In genomic region chr4:24794916-24795665, GRCh38 we compare ENCODE assay signal across 8 cellular contexts. TPM values are rescaled to one million over a fixed set of nuclear protein-coding genes. Genes with fewer than 3 reads are reported as not detected.
DNase-seq lines count a peak whose midpoint lies in the region; ATAC-seq and TF ChIP-seq lines count a peak whose summit lies in the region.

Gene SOD3, plus strand, starts transcription at chr4:24795573. Its CDS starts 3,949 bp downstream, at chr4:24799522.

- intact Hi-C loops in heart right ventricle (cut with DNase I), result loop anchor here in 5 of 10 donors (2.0 to 10.0 kb wide), 4 partner anchors 118 to 310 kb away; partner anchors contain the start of genes DHX15 (in 4 of the 5) and CCDC149 (in 1 of the 5)

- H3K9me3 ChIP-seq in heart right ventricle, result no peaks in the 10 kb centered on the region

- peaks cover 2 to 36% (median 17%) of the 10 kb centered on the region in 9 donors for H3K4me1 ChIP-seq in heart right ventricle

- no peaks in the 10 kb centered on the region for H3K36me3 ChIP-seq in heart right ventricle

- peaks cover 0 to 18% (median 9%) of the 10 kb centered on the region in 7 donors for H3K27me3 ChIP-seq in heart right ventricle

- in situ Hi-C loops in Caki2 (cut with HindIII; ENCODE audit: low pct_unique_long_range_greater_than_20kb, low sequenced_read_pairs), result no loop called here

- peak within 1 kb of the TSS; percentile 21 for H3K4me3 ChIP-seq in WI38 (ENCODE audit: low read depth, low read length)
- H3K4me3 ChIP-seq in heart right ventricle, result peak within 1 kb of the TSS in 9 of 10 donors; percentile 22 to 54 (median 48)

- peak within 1 kb of the TSS; percentile 39 to 90 (median 85) for H3K27ac ChIP-seq in heart right ventricle

- TF ChIP-seq CTCF in WI38 (IDR thresholded peaks at IDR 0.05; ENCODE audit: low read depth, low read length) (no peak), heart right ventricle (IDR thresholded peaks at IDR 0.05) (no peak)

- ATAC-seq in heart right ventricle (peak; percentile 93 to 98 (median 96)), GM18909 (IDR thresholded peaks at IDR 0.05; ENCODE audit: poor library complexity, unreplicated experiment) (no peak)

- WGBS in heart right ventricle, 2 donors, result 20 to 24% methylated on average over 21 of the region's 21 CpGs

- DNase-seq in Caki2 (ENCODE audit: low read depth) (peak; percentile 92), heart right ventricle (peak; percentile 80 to 88), pons (ENCODE audit: low spot score) (peak; percentile 55), COLO829 (ENCODE audit: low spot score) (no peak)
- no peak for DNase-seq in activated CD4-positive, alpha-beta T cell treated with anti-CD3 and anti-CD28 coated beads for 48 hours
- no peak for DNase-seq in stimulated activated CD4-positive, alpha-beta T cell treated with anti-CD3 and anti-CD28 coated beads, Interleukin-15, amount 100 ng/mL, for 24 hours

RNA-seq across cellular contexts. Expression of gene SOD3, which starts in this region (rescaled TPM):
- total RNA-seq in Caki2 (2014; rRNA removed; shearing (Covaris generic); ENCODE audit: low replicate concordance), result 108 and 112 TPM in 2 replicates
- total RNA-seq in heart right ventricle, result 100 to 1,000 TPM in 2 of 10 donors, 10 to 100 TPM in 8; 30.3 to 118 (median 56.2) TPM
- polyA plus RNA-seq in heart right ventricle, result 10 to 100 TPM; 15.1 to 31.9 TPM

Comparison
In these comparisons a context has a peak if more than half of its experiments do, and no peak if none do; other contexts are left out.
1. DNase-seq: peak in Caki2 (single experiment), heart right ventricle (2 of 2) and pons (single experiment); none in activated CD4-positive, alpha-beta T cell treated with anti-CD3 and anti-CD28 coated beads for 48 hours (single experiment), stimulated activated CD4-positive, alpha-beta T cell treated with anti-CD3 and anti-CD28 coated beads, Interleukin-15, amount 100 ng/mL, for 24 hours (single experiment) and COLO829 (single experiment).